In the genomic region with DNA sequence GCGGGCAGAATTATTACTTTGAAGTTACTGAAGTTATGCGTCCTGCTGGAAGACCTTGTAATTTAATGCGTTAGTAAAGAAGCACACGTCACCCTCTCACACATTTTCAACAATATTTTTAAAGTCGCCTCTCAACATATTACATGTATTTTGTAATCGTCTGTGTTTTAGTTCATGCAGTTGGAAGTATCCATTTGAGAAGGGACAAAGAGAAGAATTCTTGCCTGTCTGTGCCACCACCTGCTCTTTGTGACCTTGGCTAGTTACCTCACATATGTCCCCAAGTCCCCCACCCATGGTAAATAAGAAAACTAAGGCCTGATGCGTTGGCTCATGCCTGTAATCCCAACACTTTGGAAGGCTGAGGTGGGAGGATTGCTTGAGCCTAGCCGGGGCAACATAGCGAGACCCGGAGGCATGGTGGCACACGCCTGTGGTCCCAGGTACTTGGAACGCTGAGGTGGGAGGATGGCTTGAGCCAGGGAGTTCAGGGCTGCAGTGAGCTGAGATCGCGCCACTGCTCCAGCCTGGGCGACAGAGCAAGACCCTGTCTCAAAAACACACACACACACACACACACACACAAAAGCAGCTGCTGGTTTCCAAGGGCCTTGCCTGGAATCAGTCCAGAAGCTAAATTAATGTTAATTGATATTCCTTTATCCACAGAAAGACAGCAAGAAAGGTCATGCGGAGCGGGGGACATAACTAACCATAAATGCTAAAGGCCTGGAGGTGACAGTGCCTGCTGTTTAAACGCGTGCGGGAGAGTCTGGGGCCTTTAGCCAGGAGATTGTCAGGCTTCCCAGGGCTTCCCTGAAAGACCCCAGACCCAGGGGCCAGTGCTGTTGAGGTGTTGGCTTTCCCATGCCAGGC, we compare ENCODE assay signal across 8 cellular contexts. TPM values are rescaled to one million over a fixed set of nuclear protein-coding genes. Genes with fewer than 3 reads are reported as not detected.
DNase-seq lines count a peak whose midpoint lies in the region; ATAC-seq and TF ChIP-seq lines count a peak whose summit lies in the region.

No MANE protein-coding gene starts in this region.

- DNase-seq in right lobe of liver (no peak), tibial artery (no peak), SHP77 treated with DMSO at 0.1 percent for 48 hours (lab: John Stamatoyannopoulos, UW) (no peak), foreskin melanocyte (no peak)

- peak overlapping the region; percentile 100 for H3K27ac ChIP-seq in BLaER1
- H3K27ac ChIP-seq in HUES64 (ENCODE audit: low read depth, low read length) = peak overlapping the region; percentile 100
- peak overlapping the region; percentile 98 for H3K27ac ChIP-seq in angular gyrus (ENCODE audit: low read depth, low read length)
- peak overlapping the region; percentile 98 to 99 (median 98) for H3K27ac ChIP-seq in right lobe of liver
- peak overlapping the region; percentile 98 to 99 for H3K27ac ChIP-seq in tibial artery

- WGBS in HUES64 = 75% methylated on average over 13 of the region's 20 CpGs
- WGBS in right lobe of liver (ENCODE audit: insufficient coverage, low coverage, low lambda C conversion rate, missing lambda C conversion rate) = 49% methylated on average over 18 of the region's 20 CpGs

- TF ChIP-seq CTCF in right lobe of liver (IDR thresholded peaks at IDR 0.05) (no peak), tibial artery (IDR thresholded peaks at IDR 0.05) (no peak)

- TF ChIP-seq POLR2A in right lobe of liver (IDR thresholded peaks at IDR 0.05) = no peak

- no peaks in the 10 kb centered on the region for H3K36me3 ChIP-seq in BLaER1
- peaks cover 5% of the 10 kb centered on the region; the same call in 1 of the 2 replicates for H3K36me3 ChIP-seq in HUES64 (ENCODE audit: insufficient read depth, low read length)
- no peaks in the 10 kb centered on the region for H3K36me3 ChIP-seq in right lobe of liver
- no peaks in the 10 kb centered on the region for H3K36me3 ChIP-seq in tibial artery

- intact Hi-C loops in right lobe of liver (cut with DNase I) = no loop called here
- intact Hi-C loops in tibial artery (cut with DNase I; ENCODE audit: low total_unique reads) = no loop called here

- no peak for ATAC-seq in right lobe of liver
- no peak for ATAC-seq in esophagus mucosa

- H3K4me3 ChIP-seq in BLaER1 = peak overlapping the region; percentile 95
- H3K4me3 ChIP-seq in HUES64 (ENCODE audit: low read length) = peak overlapping the region; percentile 100
- H3K4me3 ChIP-seq in right lobe of liver = peak overlapping the region; percentile 38 to 95 (median 53)
- peak overlapping the region; percentile 82 to 88 for H3K4me3 ChIP-seq in tibial artery

- H3K27me3 ChIP-seq in BLaER1 (peaks cover 71% of the 10 kb centered on the region), HUES64 (ENCODE audit: insufficient read depth, low read length) (no peaks in the 10 kb centered on the region), right lobe of liver (no peaks in the 10 kb centered on the region), tibial artery (no peaks in the 10 kb centered on the region)

- peak overlapping the region; percentile 93 for H3K4me2 ChIP-seq in BLaER1

- H3K9me3 ChIP-seq in BLaER1 (no peaks in the 10 kb centered on the region), HUES64 (ENCODE audit: insufficient read depth, low read depth, low read length) (no peaks in the 10 kb centered on the region), right lobe of liver (no peaks in the 10 kb centered on the region), tibial artery (peaks cover 0 to 3% (median 0%) of the 10 kb centered on the region in 3 donors)

- peaks cover 89% of the 10 kb centered on the region for H4K20me1 ChIP-seq in BLaER1

- H3K9ac ChIP-seq in BLaER1 = peak overlapping the region; percentile 99
- H3K9ac ChIP-seq in HUES64 (ENCODE audit: low read depth, low read length) = peak overlapping the region; percentile 100

- H3K4me1 ChIP-seq in BLaER1 (peaks cover 53% of the 10 kb centered on the region), HUES64 (ENCODE audit: insufficient read depth, low read length) (no peaks in the 10 kb centered on the region), right lobe of liver (peaks cover 0 to 38% (median 2%) of the 10 kb centered on the region in 4 donors), tibial artery (peaks cover 0 to 28% (median 23%) of the 10 kb centered on the region in 4 donors)

RNA-seq across cellular contexts. Expression of gene TMEM187, which starts 0.8 kb away (rescaled TPM):
- polyA plus RNA-seq in HUES64 (2013, experiment 1 of 2) = 2.5 TPM
- polyA plus RNA-seq in HUES64 (2013, experiment 2 of 2) = 3.2 TPM
- total RNA-seq in right lobe of liver (10 to 100 TPM in 1 of 6 experiments, 1 to 10 TPM in 5; 3.8 to 10.3 (median 5.9) TPM), esophagus mucosa (5.1 TPM)

RNA-seq across cellular contexts. Expression of gene HCFC1, which starts 1.7 kb away (rescaled TPM):
- polyA plus RNA-seq in HUES64 (2013, experiment 1 of 2) = 59.9 TPM
- polyA plus RNA-seq in HUES64 (2013, experiment 2 of 2) = 64.5 TPM
- total RNA-seq in right lobe of liver = 10 to 100 TPM; 15.2 to 32.5 (median 19.7) TPM
- total RNA-seq in esophagus mucosa = 33.0 TPM

RNA-seq across cellular contexts. Expression of gene RENBP, which starts 28.9 kb away (rescaled TPM):
- polyA plus RNA-seq in HUES64 (2013, experiment 1 of 2) = 5.8 TPM
- 6.9 TPM for polyA plus RNA-seq in HUES64 (2013, experiment 2 of 2)
- total RNA-seq in right lobe of liver = 1 to 10 TPM; 2.2 to 9.1 (median 5.2) TPM
- 0.52 TPM for total RNA-seq in esophagus mucosa

RNA-seq across cellular contexts. Expression of gene NAA10, which starts 38.5 kb away (rescaled TPM):
- polyA plus RNA-seq in HUES64 (2013, experiment 1 of 2) = 88.5 TPM
- polyA plus RNA-seq in HUES64 (2013, experiment 2 of 2) = 80.7 TPM
- total RNA-seq in right lobe of liver = 10 to 100 TPM; 36.1 to 56.2 (median 39.7) TPM
- 73.6 TPM for total RNA-seq in esophagus mucosa

RNA-seq across cellular contexts. Expression of gene IRAK1, which starts 46.3 kb away (rescaled TPM):
- 41.8 TPM for polyA plus RNA-seq in HUES64 (2013, experiment 1 of 2)
- polyA plus RNA-seq in HUES64 (2013, experiment 2 of 2) = 42.7 TPM
- 10 to 100 TPM; 27.4 to 77.7 (median 41.4) TPM for total RNA-seq in right lobe of liver
- total RNA-seq in esophagus mucosa = 97.8 TPM
